In the genomic region with DNA sequence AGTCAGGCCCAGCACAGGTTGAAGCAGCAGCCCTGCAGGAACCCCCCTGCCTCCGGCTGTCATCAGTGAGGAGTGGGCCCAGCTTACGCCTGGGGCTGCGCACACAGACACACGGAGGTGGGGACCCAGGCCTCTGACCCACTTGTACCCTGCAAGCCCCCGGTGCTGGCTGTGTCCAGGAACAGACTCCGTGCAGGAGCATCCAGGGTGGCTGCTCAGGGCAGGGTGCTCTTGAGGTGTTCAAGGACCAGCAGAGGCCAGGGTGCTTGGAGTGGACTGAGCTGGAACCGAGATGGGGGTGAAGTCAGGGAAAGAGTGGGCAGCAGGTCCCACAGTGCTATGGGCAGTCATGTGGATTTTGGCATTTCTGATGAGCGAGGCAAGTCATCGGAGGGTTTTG, we compare ENCODE assay signal across 18 cellular contexts.
"Had no signal": no experiment of that assay in that cellular context is flagged by ENCODE, and none has a peak within 500 bp of the region (broad histone marks: within the 10 kb centered on the region; RNA-seq: fewer than 3 reads in every experiment).

No MANE protein-coding gene starts in this region.

- H3K36me3 Mint-ChIP-seq: activated naive CD8-positive, alpha-beta T cell; immature natural killer cell; natural killer cell treated with Interleukin-12 subunit alpha and Interleukin-12 subunit beta and Interleukin-15 and Interleukin-18, amount 100 ng/mL, for 72 hours had no signal

- H3K4me3 Mint-ChIP-seq: activated CD4-positive, alpha-beta T cell treated with anti-CD3 and anti-CD28 coated beads for 36 hours; activated CD8-positive, alpha-beta T cell treated with anti-CD3 and anti-CD28 coated beads, Interleukin-2, amount 10 ng/mL, durations not matched to agents 7 days and 5 days; activated naive CD8-positive, alpha-beta T cell; brain; immature natural killer cell; natural killer cell treated with Interleukin-12 subunit alpha and Interleukin-12 subunit beta and Interleukin-15 and Interleukin-18, amount 100 ng/mL, for 72 hours had no signal

- H3K4me1 ChIP-seq: esophagus squamous epithelium, SJCRH30 had no signal

- ATAC-seq: activated CD4-positive, alpha-beta T cell treated with anti-CD3 and anti-CD28 coated beads for 36 hours; activated CD8-positive, alpha-beta T cell treated with anti-CD3 and anti-CD28 coated beads, Interleukin-2, amount 10 ng/mL, durations not matched to agents 7 days and 5 days; left colon had no signal

- H3K9me3 Mint-ChIP-seq: brain; natural killer cell treated with Interleukin-12 subunit alpha and Interleukin-12 subunit beta and Interleukin-15 and Interleukin-18, amount 100 ng/mL, for 72 hours had no signal

- H3K27ac ChIP-seq: esophagus squamous epithelium, SJCRH30 had no signal

- H3K4me3 ChIP-seq: esophagus squamous epithelium, SJCRH30 had no signal

- DNase-seq: activated CD4-positive, alpha-beta T cell treated with anti-CD3 and anti-CD28 coated beads for 36 hours; activated CD8-positive, alpha-beta T cell treated with anti-CD3 and anti-CD28 coated beads, Interleukin-2, amount 10 ng/mL, durations not matched to agents 7 days and 5 days; activated gamma-delta T cell; amygdala; cerebellar nuclear complex; dermis blood vessel endothelial cell; esophagus squamous epithelium; foreskin fibroblast; immature natural killer cell; left colon; occipital lobe; SJCRH30; stimulated activated CD4-positive, alpha-beta T cell treated with anti-CD3 and anti-CD28 coated beads, Interleukin-4, amount 100 ng/mL, for 4 hours; T-helper 9 cell; trophoblast cell had no signal

- H3K27ac Mint-ChIP-seq: activated CD4-positive, alpha-beta T cell treated with anti-CD3 and anti-CD28 coated beads for 36 hours; activated CD8-positive, alpha-beta T cell treated with anti-CD3 and anti-CD28 coated beads, Interleukin-2, amount 10 ng/mL, durations not matched to agents 7 days and 5 days; activated naive CD8-positive, alpha-beta T cell; brain; immature natural killer cell; natural killer cell treated with Interleukin-12 subunit alpha and Interleukin-12 subunit beta and Interleukin-15 and Interleukin-18, amount 100 ng/mL, for 72 hours had no signal

- H3K4me1 Mint-ChIP-seq: activated CD4-positive, alpha-beta T cell treated with anti-CD3 and anti-CD28 coated beads for 36 hours; brain; immature natural killer cell had no signal

- H3K9me3 ChIP-seq: esophagus squamous epithelium, SJCRH30 had no signal

- H3K36me3 ChIP-seq: esophagus squamous epithelium, SJCRH30 had no signal
